ENCODE assay signal across 29 cellular contexts in the genomic region with DNA sequence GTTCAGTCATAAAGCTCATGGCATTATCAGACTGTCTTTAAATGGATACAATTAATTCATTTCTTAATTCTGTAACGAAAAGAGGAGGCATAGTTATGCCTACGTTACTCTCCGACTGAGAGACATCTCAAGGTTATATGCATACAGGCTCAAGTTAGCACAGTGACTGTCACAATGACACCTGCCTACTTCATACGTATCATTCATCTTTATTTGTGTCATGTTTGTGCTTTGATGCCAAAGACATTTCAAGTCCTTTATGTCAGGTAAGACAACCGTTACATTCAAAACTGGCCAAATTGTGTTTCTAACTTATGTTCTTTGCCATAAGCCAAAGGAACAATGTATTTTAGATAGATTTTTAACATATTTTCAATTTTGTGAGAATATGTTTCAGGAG.
DNase-seq lines count a peak whose midpoint lies in the region; TF ChIP-seq lines count a peak whose summit lies in the region.
"Had no signal": no experiment of that assay in that cellular context is flagged by ENCODE, and none has a peak within 500 bp of the region (broad histone marks: within the 10 kb centered on the region; RNA-seq: fewer than 3 reads in every experiment).

No MANE protein-coding gene starts in this region.

- no peaks in the 10 kb centered on the region for H3F3A ChIP-seq in neural cell (ENCODE audit: insufficient read depth, low read length, poor library complexity, severe bottlenecking)

- H3K4me3 ChIP-seq in neural cell (ENCODE audit: low read length): no peak overlapping the region
- H3K4me3 ChIP-seq: A549; BLaER1; BLaER1 treated with 17β-estradiol and CSF1 and Interleukin-3, amounts not matched to agents 10 nM and 100 nM had no signal

- H3K27ac ChIP-seq in neural cell (ENCODE audit: low read length): no peak overlapping the region
- H3K27ac ChIP-seq: 22Rv1; A549; BLaER1; BLaER1 treated with 17β-estradiol and CSF1 and Interleukin-3, amounts not matched to agents 10 nM and 100 nM; C4-2B had no signal

- TF ChIP-seq RAD21 in neural cell (conservative IDR thresholded peaks at IDR 0.05): no peak

- H2AFZ ChIP-seq in neural cell (ENCODE audit: low read depth, low read length): no peak overlapping the region

- no peaks in the 10 kb centered on the region for H3K36me3 ChIP-seq in neural cell (ENCODE audit: insufficient read depth, low read length)
- H3K36me3 ChIP-seq: BE2C; BLaER1; BLaER1 treated with 17β-estradiol and CSF1 and Interleukin-3, amounts not matched to agents 10 nM and 100 nM had no signal

- no peaks in the 10 kb centered on the region for H4K20me1 ChIP-seq in neural cell (ENCODE audit: insufficient read depth)
- H4K20me1 ChIP-seq: BLaER1; BLaER1 treated with 17β-estradiol and CSF1 and Interleukin-3, amounts not matched to agents 10 nM and 100 nM had no signal

- no peaks in the 10 kb centered on the region for H3K9me2 ChIP-seq in neural cell (ENCODE audit: insufficient read depth, low read length)

- no peak overlapping the region for H3K9ac ChIP-seq in neural cell (ENCODE audit: low read length)
- H3K9ac ChIP-seq: BLaER1; BLaER1 treated with 17β-estradiol and CSF1 and Interleukin-3, amounts not matched to agents 10 nM and 100 nM had no signal

- H3K27me3 ChIP-seq in neural cell (ENCODE audit: insufficient read depth, low read depth, low read length): no peaks in the 10 kb centered on the region
- H3K27me3 ChIP-seq: BE2C; BLaER1; BLaER1 treated with 17β-estradiol and CSF1 and Interleukin-3, amounts not matched to agents 10 nM and 100 nM had no signal

- no peak for TF ChIP-seq CTCF in neural cell (IDR thresholded peaks at IDR 0.05; ENCODE audit: poor library complexity, severe bottlenecking)

- no peaks in the 10 kb centered on the region for H3K79me2 ChIP-seq in neural cell (replicated peaks; ENCODE audit: insufficient read depth, low read length)

- H3K4me2 ChIP-seq in neural cell (ENCODE audit: low read length): no peak overlapping the region
- H3K4me2 ChIP-seq: A549; BLaER1; BLaER1 treated with 17β-estradiol and CSF1 and Interleukin-3, amounts not matched to agents 10 nM and 100 nM had no signal

- DNase-seq in NCI-H510A treated with DMSO at 0.1 percent for 48 hours (lab: John Stamatoyannopoulos, UW) (peak; percentile 27), NCI-H510A (lab: John Stamatoyannopoulos, UW) (no peak), NK-92 (lab: John Stamatoyannopoulos, UW; ENCODE audit: unreplicated experiment) (no peak)
- DNase-seq: 8988T; ACHN; AML-193; BE2C; C1 segment of cervical spinal cord; Caco-2; Calu3; CD4-positive, alpha-beta memory T cell; CD4-positive, alpha-beta T cell; CD4-positive, CD25-positive, alpha-beta regulatory T cell; CD8-positive, alpha-beta memory T cell; CD8-positive, alpha-beta T cell; COR-L47; DMS 273 treated with DMSO at 0.1 percent for 48 hours; DMS153; DMS53; DMS79; DMS79 treated with DMSO at 0.1 percent for 48 hours; DND-41; EL had no signal

- TF ChIP-seq EP300 in neural cell (conservative IDR thresholded peaks at IDR 0.05; ENCODE audit: poor library complexity, severe bottlenecking): peak; percentile 92

- no peaks in the 10 kb centered on the region for H3K9me3 ChIP-seq in neural cell (ENCODE audit: low read length)
- H3K9me3 ChIP-seq: BE2C, Caco-2 had no signal

TF ChIP-seq in neural cell, 6 proteins besides CTCF, POLR2A, EP300 and RAD21:
- TF ChIP-seq POLR2AphosphoS5 (IDR thresholded peaks at IDR 0.05) (peak; percentile 71), TAF1 (IDR thresholded peaks at IDR 0.05; ENCODE audit: low read depth) (no peak)
